Comparison of ENCODE assay signal across 10 cellular contexts in genomic region chr2:101803945-101804696, GRCh38.
A peak's percentile ranks its signal among the peaks of the same experiment; 100 is the strongest.
DNase-seq lines count a peak whose midpoint lies in the region; ATAC-seq and TF ChIP-seq lines count a peak whose summit lies in the region.
"Had no signal": no experiment of that assay in that cellular context is flagged by ENCODE, and none has a peak within 500 bp of the region (broad histone marks: within the 10 kb centered on the region; RNA-seq: fewer than 3 reads in every experiment).

No MANE protein-coding gene starts in this region.

- no peak for TF ChIP-seq CTCF in HL-60 (IDR thresholded peaks at IDR 0.05; ENCODE audit: insufficient read depth, low read length)

- H4K20me1 ChIP-seq in Karpas-422 (ENCODE audit: insufficient read depth, low read depth, low read length), result no peaks in the 10 kb centered on the region

- DNase-seq in HL-60 (ENCODE audit: low read depth in 1 of 2, low spot score in 1 of 2) (peak; percentile 3 to 22), SK-N-DZ (ENCODE audit: low spot score) (peak; percentile 48), globus pallidus (ENCODE audit: low spot score) (peak; percentile 72), sciatic nerve (ENCODE audit: low spot score) (no peak), GM19238 (ENCODE audit: insufficient read length, low spot score) (no peak), Karpas-422 (no peak)
- DNase-seq: activated naive CD8-positive, alpha-beta T cell treated with anti-CD3 and anti-CD28 coated beads, Interleukin-2, amount 10 ng/mL, durations not matched to agents 7 days and 5 days; NCI-H1417 treated with DMSO at 0.1 percent for 48 hours; RPMI8226 had no signal

- H3K79me2 ChIP-seq in Karpas-422 (ENCODE audit: low read length), result no peaks in the 10 kb centered on the region

- H3K4me1 ChIP-seq in Karpas-422 (ENCODE audit: low read length), result no peaks in the 10 kb centered on the region

- H3K4me3 ChIP-seq in HL-60 (replicated peaks; ENCODE audit: insufficient read depth, low read length), result no peak overlapping the region
- H3K4me3 ChIP-seq in Karpas-422 (ENCODE audit: low read length), result no peak overlapping the region

- no peak overlapping the region for H2AFZ ChIP-seq in Karpas-422 (ENCODE audit: low read length)

- H3K27ac ChIP-seq in HL-60 (replicated peaks) (no peak overlapping the region), Karpas-422 (ENCODE audit: low read length) (no peak overlapping the region)

- intact Hi-C loops in sciatic nerve (cut with DNase I), result no loop called here

- H3K9me2 ChIP-seq in Karpas-422 (replicated peaks; ENCODE audit: insufficient read depth, low read length), result no peaks in the 10 kb centered on the region

- ATAC-seq in sciatic nerve (peak; percentile 55), GM21447 (IDR thresholded peaks at IDR 0.05; ENCODE audit: unreplicated experiment) (no peak)

- H3K36me3 ChIP-seq in Karpas-422 (ENCODE audit: insufficient read depth, low read length), result no peaks in the 10 kb centered on the region

- H3K9ac ChIP-seq in Karpas-422 (ENCODE audit: low read length), result no peak overlapping the region

- H3K4me2 ChIP-seq in Karpas-422 (ENCODE audit: low read depth, low read length, poor library complexity, severe bottlenecking), result no peak overlapping the region

- no peaks in the 10 kb centered on the region for H3K27me3 ChIP-seq in HL-60 (ENCODE audit: insufficient read depth, poor library complexity, severe bottlenecking)
- H3K27me3 ChIP-seq in Karpas-422 (ENCODE audit: low read length), result no peaks in the 10 kb centered on the region

- no peaks in the 10 kb centered on the region for H3K9me3 ChIP-seq in Karpas-422 (ENCODE audit: low read length)

Comparison
In these comparisons a context has a peak if more than half of its experiments do, and no peak if none do; other contexts are left out.
1. DNase-seq: peak in HL-60 (2 of 2), SK-N-DZ (single experiment) and globus pallidus (single experiment); none in sciatic nerve (single experiment), GM19238 (single experiment) and Karpas-422 (single experiment).